In genomic region chr19:14472202-14472961, GRCh38 we compare ENCODE assay signal across 8 cellular contexts. TPM values are rescaled to one million over a fixed set of nuclear protein-coding genes. Genes with fewer than 3 reads are reported as not detected.
DNase-seq lines count a peak whose midpoint lies in the region; ATAC-seq and TF ChIP-seq lines count a peak whose summit lies in the region.

No MANE protein-coding gene starts in this region.

- H3K4me1 Mint-ChIP-seq in natural killer cell, result peaks cover 29 to 51% of the 10 kb centered on the region in 2 donors

- intact Hi-C loops in natural killer cell (cut with micrococcal nuclease), result loop anchor here (1.0 to 10.0 kb wide), 2 partner anchors 13 to 588 kb away; no protein-coding TSS in a partner anchor

- peaks cover 0 to 11% of the 10 kb centered on the region in 2 donors for H3K27me3 Mint-ChIP-seq in natural killer cell (ENCODE audit: low read depth in 2 of 2)

- no peaks in the 10 kb centered on the region for H3K9me3 Mint-ChIP-seq in natural killer cell

- peak; percentile 99 for TF ChIP-seq CTCF in natural killer cell (IDR thresholded peaks at IDR 0.05)

- peak overlapping the region; percentile 64 for H3K4me3 Mint-ChIP-seq in natural killer cell

- ATAC-seq in natural killer cell (peak; percentile 28 to 76 (median 48)), HG02610 (IDR thresholded peaks at IDR 0.05; ENCODE audit: unreplicated experiment) (no peak)

- TF ChIP-seq POLR2A in erythroblast (IDR thresholded peaks at IDR 0.05; ENCODE audit: low read length), result no peak

- peak overlapping the region; percentile 11 to 99 for H3K27ac Mint-ChIP-seq in natural killer cell

- H3K36me3 Mint-ChIP-seq in natural killer cell, result no peaks in the 10 kb centered on the region

- peak; percentile 42 for DNase-seq in SKM-1 treated with dmso at 0.1 percent for 144 hours (lab: John Stamatoyannopoulos, UW; ENCODE audit: unreplicated experiment)
- no peak for DNase-seq in SKM-1 (lab: John Stamatoyannopoulos, UW; ENCODE audit: unreplicated experiment)
- DNase-seq in NCI-H82 treated with DMSO at 0.1 percent for 48 hours (lab: John Stamatoyannopoulos, UW; ENCODE audit: unreplicated experiment), result peak; percentile 22
- peak; percentile 100 for DNase-seq in activated CD8-positive, alpha-beta memory T cell treated with anti-CD3 and anti-CD28 coated beads, Interleukin-2, amount 50 U/mL, for 48 hours
- peak; percentile 77 to 86 for DNase-seq in erythroblast (lab: John Stamatoyannopoulos, UW)
- peak; percentile 90 for DNase-seq in natural killer cell
- DNase-seq in stimulated activated naive CD4-positive, alpha-beta T cell (lab: John Stamatoyannopoulos, UW), result peak; percentile 56 to 91 (median 78)

RNA-seq across cellular contexts. Expression of gene PTGER1, which starts 2.8 kb away (rescaled TPM):
- total RNA-seq in natural killer cell, result under 1 TPM in 2 of 3 donors, not detected in 1; 0.35 to 0.73 TPM

RNA-seq across cellular contexts. Expression of gene GIPC1, which starts 23.5 kb away (rescaled TPM):
- 10 to 100 TPM; 25.3 to 34.5 (median 31.4) TPM for total RNA-seq in natural killer cell

RNA-seq across cellular contexts. Expression of gene PKN1, which starts 39.3 kb away (rescaled TPM):
- total RNA-seq in natural killer cell, result 100 to 1,000 TPM; 323 to 351 (median 350) TPM

RNA-seq across cellular contexts. Expression of gene DNAJB1, which starts 45.8 kb away (rescaled TPM):
- total RNA-seq in natural killer cell, result 100 to 1,000 TPM; 148 to 238 (median 192) TPM

RNA-seq across cellular contexts. Expression of gene DDX39A, which starts 53.2 kb away (rescaled TPM):
- total RNA-seq in natural killer cell, result 100 to 1,000 TPM; 397 to 569 (median 557) TPM
